Comparison of ENCODE assay signal across 8 cellular contexts in genomic region chr10:91164520-91165065, GRCh38. TPM values are rescaled to one million over a fixed set of nuclear protein-coding genes. Genes with fewer than 3 reads are reported as not detected.
A peak's percentile ranks its signal among the peaks of the same experiment; 100 is the strongest.
DNase-seq lines count a peak whose midpoint lies in the region; ATAC-seq and TF ChIP-seq lines count a peak whose summit lies in the region.

No MANE protein-coding gene starts in this region.

- H3K36me3 ChIP-seq in muscle layer of colon (ENCODE audit: insufficient read depth, low read length): no peaks in the 10 kb centered on the region

- H3K4me1 Mint-ChIP-seq in stimulated activated naive CD8-positive, alpha-beta T cell treated with anti-CD3 and anti-CD28 coated beads, Interleukin-15, Interleukin-2, amounts not matched to agents 100 ng/mL and 50 ng/mL, for 24 hours (ENCODE audit: low read depth): peaks cover 44% of the 10 kb centered on the region
- peaks cover 18% of the 10 kb centered on the region for H3K4me1 Mint-ChIP-seq in chondrocyte (ENCODE audit: low read depth)

- H3K9me3 ChIP-seq in muscle layer of colon (ENCODE audit: low read length): no peaks in the 10 kb centered on the region

- peak overlapping the region; percentile 55 to 93 for H3K4me3 ChIP-seq in muscle layer of colon (ENCODE audit: low read depth in 1 of 2, low read length in 2 of 2)

- H3K9ac ChIP-seq in muscle layer of colon (ENCODE audit: low read length): no peak overlapping the region

- H3K27ac ChIP-seq in muscle layer of colon (ENCODE audit: low read depth, low read length): peak overlapping the region; percentile 76

- H3K27me3 ChIP-seq in muscle layer of colon (ENCODE audit: control insufficient read depth in 1 of 2, insufficient read depth in 2 of 2, low read length in 2 of 2): no peaks in the 10 kb centered on the region

- DNase-seq in stimulated activated naive CD8-positive, alpha-beta T cell treated with anti-CD3 and anti-CD28 coated beads, Interleukin-15, Interleukin-2, amounts not matched to agents 100 U/mL and 50 U/mL, for 24 hours: no peak
- no peak for DNase-seq in chondrocyte (ENCODE audit: low spot score)
- DNase-seq in ACHN: no peak
- DNase-seq in SW480 (ENCODE audit: low spot score): no peak
- DNase-seq in SKM-1 (lab: John Stamatoyannopoulos, UW; ENCODE audit: unreplicated experiment): no peak

- ATAC-seq in stimulated activated naive CD8-positive, alpha-beta T cell treated with anti-CD3 and anti-CD28 coated beads, Interleukin-15, Interleukin-2, amounts not matched to agents 100 U/mL and 50 U/mL, for 24 hours: no peak
- ATAC-seq in HG03095 (IDR thresholded peaks at IDR 0.05; ENCODE audit: unreplicated experiment): no peak

- TF ChIP-seq CTCF in chondrocyte (IDR thresholded peaks at IDR 0.05): no peak

- in situ Hi-C loops in ACHN (cut with HindIII; ENCODE audit: low pct_ligation_motif_present, low pct_unique_long_range_greater_than_20kb, low sequenced_read_pairs): no loop called here

- H3K27me3 Mint-ChIP-seq in stimulated activated naive CD8-positive, alpha-beta T cell treated with anti-CD3 and anti-CD28 coated beads, Interleukin-15, Interleukin-2, amounts not matched to agents 100 ng/mL and 50 ng/mL, for 24 hours: no peaks in the 10 kb centered on the region
- H3K27me3 Mint-ChIP-seq in chondrocyte (ENCODE audit: low read depth): no peaks in the 10 kb centered on the region

- peaks cover 18% of the 10 kb centered on the region for H3K36me3 Mint-ChIP-seq in stimulated activated naive CD8-positive, alpha-beta T cell treated with anti-CD3 and anti-CD28 coated beads, Interleukin-15, Interleukin-2, amounts not matched to agents 100 ng/mL and 50 ng/mL, for 24 hours (ENCODE audit: low read depth)
- H3K36me3 Mint-ChIP-seq in chondrocyte (ENCODE audit: low read depth): no peaks in the 10 kb centered on the region

- H3K4me1 ChIP-seq in muscle layer of colon (ENCODE audit: insufficient read depth, low read length): peaks cover 17% of the 10 kb centered on the region

- H3K4me3 Mint-ChIP-seq in stimulated activated naive CD8-positive, alpha-beta T cell treated with anti-CD3 and anti-CD28 coated beads, Interleukin-15, Interleukin-2, amounts not matched to agents 100 ng/mL and 50 ng/mL, for 24 hours: peak overlapping the region; percentile 85
- peak overlapping the region; percentile 74 for H3K4me3 Mint-ChIP-seq in chondrocyte (ENCODE audit: unreplicated experiment)

- peak overlapping the region; percentile 90 for H3K27ac Mint-ChIP-seq in stimulated activated naive CD8-positive, alpha-beta T cell treated with anti-CD3 and anti-CD28 coated beads, Interleukin-15, Interleukin-2, amounts not matched to agents 100 ng/mL and 50 ng/mL, for 24 hours
- no peak overlapping the region for H3K27ac Mint-ChIP-seq in chondrocyte (ENCODE audit: unreplicated experiment)

- peaks cover 8% of the 10 kb centered on the region for H3K9me3 Mint-ChIP-seq in stimulated activated naive CD8-positive, alpha-beta T cell treated with anti-CD3 and anti-CD28 coated beads, Interleukin-15, Interleukin-2, amounts not matched to agents 100 ng/mL and 50 ng/mL, for 24 hours
- no peaks in the 10 kb centered on the region for H3K9me3 Mint-ChIP-seq in chondrocyte (ENCODE audit: low read depth)

RNA-seq across cellular contexts. Expression of gene PCGF5, which starts 55.9 kb away (rescaled TPM):
- total RNA-seq in chondrocyte: 22.9 to 36.9 TPM (median 35.0 TPM) in 3 replicates
